Comparison of ENCODE assay signal across 16 cellular contexts in the genomic region with DNA sequence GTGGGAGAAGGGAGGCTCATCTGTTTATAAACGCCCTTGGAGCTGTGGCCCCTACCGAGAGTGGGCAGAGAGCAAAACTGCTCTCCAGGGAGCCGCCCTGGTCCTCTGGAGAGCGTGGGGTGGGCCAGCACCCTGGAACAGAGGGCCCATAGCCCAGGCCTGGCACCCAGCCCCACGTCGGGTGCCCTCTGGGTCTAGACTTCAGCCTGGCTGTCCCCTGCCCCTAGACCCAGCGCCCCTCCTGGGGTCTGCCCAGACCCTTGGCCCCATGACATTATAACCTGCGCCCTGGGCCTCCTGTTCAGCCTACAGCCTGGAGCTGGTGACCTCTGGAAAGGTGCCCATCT. TPM values are rescaled to one million over a fixed set of nuclear protein-coding genes. Genes with fewer than 3 reads are reported as not detected.
DNase-seq lines count a peak whose midpoint lies in the region; ATAC-seq and TF ChIP-seq lines count a peak whose summit lies in the region.
"Had no signal": no experiment of that assay in that cellular context is flagged by ENCODE, and none has a peak within 500 bp of the region (broad histone marks: within the 10 kb centered on the region; RNA-seq: fewer than 3 reads in every experiment).

No MANE protein-coding gene starts in this region.

- intact Hi-C loops in A673 (cut with micrococcal nuclease; ENCODE audit: unreplicated experiment) (no loop called here), IMR-90 (cut with micrococcal nuclease) (loop anchor here (10.0 kb wide), 1 partner anchor 144 kb away; a partner anchor contains a TSS)
- intact Hi-C loops in dendritic cell treated with granulocyte-macrophage colony-stimulating factor and Interleukin-4, amounts not matched to agents 40 ng/mL and 50 ng/mL, for 4 days (cut with micrococcal nuclease), result loop anchor here (2.0 to 5.0 kb wide), 2 partner anchors 24 to 236 kb away; a partner anchor contains a TSS

- H3K14ac ChIP-seq in IMR-90 (replicated peaks; ENCODE audit: low read depth, low read length), result no peak overlapping the region

- H3K4me2 ChIP-seq in IMR-90 (ENCODE audit: low read depth, low read length), result 0 out of 2 replicates have a peak overlapping the region, but pooled peaks have one; percentile 25

- no peak overlapping the region for H2AK5ac ChIP-seq in IMR-90 (ENCODE audit: low read depth, low read length)

- TF ChIP-seq POLR2A in IMR-90 (IDR thresholded peaks at IDR 0.05; ENCODE audit: low read depth, low read length), result no peak

- H3K27ac Mint-ChIP-seq in dendritic cell treated with granulocyte-macrophage colony-stimulating factor and Interleukin-4, amounts not matched to agents 40 ng/mL and 50 ng/mL, for 4 days, result peak overlapping the region; percentile 50
- H3K27ac Mint-ChIP-seq: memory B cell had no signal

- 33% methylated on average over 2 of the region's 8 CpGs; no CpG with 5 or more reads in 1 of the 2 experiments for WGBS in IMR-90 (ENCODE audit: extremely low coverage in 2 of 2, insufficient read length in 1 of 2), 2 experiments

- H3K27ac ChIP-seq in A673 (ENCODE audit: low read depth, low read length, poor library complexity, severe bottlenecking) (peak overlapping the region; percentile 54), IMR-90 (ENCODE audit: insufficient read depth, low read length) (no peak overlapping the region), mucosa of rectum (ENCODE audit: low read depth in 2 of 2, low read length in 2 of 2) (peak overlapping the region; percentile 67 to 81)
- H3K27ac ChIP-seq: cardiac muscle cell, GM23248, HL-60, uterus had no signal

- peaks cover 16% of the 10 kb centered on the region for H3K4me1 ChIP-seq in A673 (ENCODE audit: insufficient read depth, low read length, poor library complexity, severe bottlenecking)
- H3K4me1 ChIP-seq in IMR-90 (ENCODE audit: control insufficient read depth, insufficient read depth, low read length), result peaks cover 9% of the 10 kb centered on the region
- H3K4me1 ChIP-seq in mucosa of rectum (ENCODE audit: control insufficient read depth in 2 of 2, insufficient read depth in 2 of 2, low read length in 2 of 2), result peaks cover 6 to 17% of the 10 kb centered on the region in 2 donors

- dilution Hi-C loops in IMR-90 (cut with HindIII; ENCODE audit: low sequenced_read_pairs, unreplicated experiment), result no loop called here

- no peaks in the 10 kb centered on the region for H3K9me1 ChIP-seq in IMR-90 (ENCODE audit: insufficient read depth, low read length)

- no peak overlapping the region for H2BK20ac ChIP-seq in IMR-90 (ENCODE audit: low read depth, low read length)

- POLR2A ChIA-PET in A673 (lab: Charles Lee; ENCODE audit: low non-redundant PET) (no interaction called here), IMR-90 (lab: Charles Lee; ENCODE audit: unreplicated experiment) (no interaction called here)

- H2BK15ac ChIP-seq in IMR-90 (ENCODE audit: low read depth, low read length), result no peak overlapping the region

- in situ Hi-C loops in IMR-90 (cut with MboI; ENCODE audit: low sequenced_read_pairs), result no loop called here

- H4K8ac ChIP-seq in IMR-90 (ENCODE audit: low read depth in 2 of 2, low read length in 2 of 2), result peak overlapping the region in 1 of 2 experiments; percentile 36; a peak in 2 of 4 replicates

- H4K20me1 ChIP-seq in IMR-90 (ENCODE audit: insufficient read depth, low read length), result no peaks in the 10 kb centered on the region

- no peak overlapping the region for H3K4me3 Mint-ChIP-seq in dendritic cell treated with granulocyte-macrophage colony-stimulating factor and Interleukin-4, amounts not matched to agents 40 ng/mL and 50 ng/mL, for 4 days
- H3K4me3 Mint-ChIP-seq: memory B cell, neural crest cell had no signal

- H3K4me1 Mint-ChIP-seq in dendritic cell treated with granulocyte-macrophage colony-stimulating factor and Interleukin-4, amounts not matched to agents 40 ng/mL and 50 ng/mL, for 4 days (ENCODE audit: low read depth), result peaks cover 57% of the 10 kb centered on the region
- H3K4me1 Mint-ChIP-seq: memory B cell, neural crest cell had no signal

- peak overlapping the region; percentile 78 for H2AK9ac ChIP-seq in IMR-90 (replicated peaks; ENCODE audit: low read depth, low read length, poor library complexity)

- H3K79me1 ChIP-seq in IMR-90 (ENCODE audit: low read depth in 1 of 2, low read length in 2 of 2), result no peaks in the 10 kb centered on the region

- H3K27me3 ChIP-seq in A673 (replicated peaks; ENCODE audit: insufficient read depth, low read depth, low read length, poor library complexity) (peaks cover 11% of the 10 kb centered on the region), IMR-90 (ENCODE audit: control insufficient read depth, insufficient read depth, low read length) (no peaks in the 10 kb centered on the region), mucosa of rectum (ENCODE audit: control insufficient read depth in 2 of 2, insufficient read depth in 2 of 2, low read length in 2 of 2) (no peaks in the 10 kb centered on the region)
- H3K27me3 ChIP-seq: uterus had no signal

- peaks cover 10% of the 10 kb centered on the region for H3K36me3 ChIP-seq in A673 (ENCODE audit: insufficient read depth, low read length, poor library complexity, severe bottlenecking)
- peaks cover 6% of the 10 kb centered on the region; the same call in 1 of the 2 replicates for H3K36me3 ChIP-seq in IMR-90 (ENCODE audit: control insufficient read depth, insufficient read depth, low read length)
- H3K36me3 ChIP-seq in mucosa of rectum (ENCODE audit: control insufficient read depth in 2 of 2, insufficient read depth in 2 of 2, low read length in 2 of 2), result peaks cover 33 to 47% of the 10 kb centered on the region in 2 donors
- H3K36me3 ChIP-seq: uterus had no signal

- ATAC-seq in IMR-90 (ENCODE audit: low read depth), result peak; percentile 2; the same call in 1 of the 2 replicates

- H3K9me3 Mint-ChIP-seq in dendritic cell treated with granulocyte-macrophage colony-stimulating factor and Interleukin-4, amounts not matched to agents 40 ng/mL and 50 ng/mL, for 4 days, result no peaks in the 10 kb centered on the region
- H3K9me3 Mint-ChIP-seq: memory B cell, neural crest cell had no signal

- H3K36me3 Mint-ChIP-seq in dendritic cell treated with granulocyte-macrophage colony-stimulating factor and Interleukin-4, amounts not matched to agents 40 ng/mL and 50 ng/mL, for 4 days (ENCODE audit: low read depth), result peaks cover 87% of the 10 kb centered on the region

- no peak for TF ChIP-seq RAD21 in IMR-90 (IDR thresholded peaks at IDR 0.05; ENCODE audit: low read length)

- H3K4me3 ChIP-seq in A673 (ENCODE audit: low read depth, low read length, poor library complexity, severe bottlenecking), result no peak overlapping the region
- no peak overlapping the region for H3K4me3 ChIP-seq in IMR-90 (ENCODE audit: insufficient read depth, low read depth, low read length)
- no peak overlapping the region for H3K4me3 ChIP-seq in mucosa of rectum (ENCODE audit: low read length in 2 of 2)
- H3K4me3 ChIP-seq: cardiac muscle cell, GM23248, uterus had no signal

- DNase-seq in A673 (ENCODE audit: low spot score), result no peak
- no peak for DNase-seq in IMR-90
- DNase-seq in NCI-H187 (lab: John Stamatoyannopoulos, UW), result no peak
- no peak for DNase-seq in NCI-H2227 treated with DMSO at 0.1 percent for 48 hours (lab: John Stamatoyannopoulos, UW)
- DNase-seq in glomerular visceral epithelial cell (ENCODE audit: extremely low spot score), result no peak
- no peak for DNase-seq in activated CD8-positive, alpha-beta memory T cell treated with anti-CD3 and anti-CD28 coated beads, Interleukin-2, amount 50 U/mL, for 48 hours
- DNase-seq: effector CD4-positive, alpha-beta T cell; NCI-H510A had no signal

- no peak overlapping the region; the same call in 1 of the 2 replicates for H4K91ac ChIP-seq in IMR-90 (ENCODE audit: insufficient read depth, low read depth, low read length)

- H3K4ac ChIP-seq in IMR-90 (ENCODE audit: low read depth, low read length), result no peak overlapping the region

- no peak overlapping the region for H3K18ac ChIP-seq in IMR-90 (ENCODE audit: low read depth, low read length)

- CTCF ChIA-PET in A673 (lab: Charles Lee), result interaction anchor here (0.9 kb wide), 1 partner anchor 92 kb away, joined by 3 read pairs; no protein-coding TSS in a partner anchor
- CTCF ChIA-PET in IMR-90 (lab: Yijun Ruan, JAX), result no interaction called here

- H3K9ac ChIP-seq in IMR-90 (ENCODE audit: low read depth, low read length), result no peak overlapping the region
- H3K9ac ChIP-seq in mucosa of rectum (ENCODE audit: low read depth in 1 of 2, low read length in 2 of 2), result peak overlapping the region in 1 of 2 donors; percentile 54
- H3K9ac ChIP-seq: GM23248 had no signal

- no peak overlapping the region for H2BK5ac ChIP-seq in IMR-90 (ENCODE audit: low read depth, low read length, poor library complexity, severe bottlenecking)

- H4K5ac ChIP-seq in IMR-90 (ENCODE audit: low read depth, low read length), result peak overlapping the region; percentile 45; the same call in 1 of the 2 replicates

- H2BK120ac ChIP-seq in IMR-90 (ENCODE audit: low read depth, low read length), result no peak overlapping the region

- TF ChIP-seq CTCF in A673 (conservative IDR thresholded peaks at IDR 0.05; ENCODE audit: low read depth, low read length), result no peak
- TF ChIP-seq CTCF in IMR-90 (conservative IDR thresholded peaks at IDR 0.05; ENCODE audit: low read depth, low read length), result no peak

- H3K27me3 Mint-ChIP-seq in dendritic cell treated with granulocyte-macrophage colony-stimulating factor and Interleukin-4, amounts not matched to agents 40 ng/mL and 50 ng/mL, for 4 days, result no peaks in the 10 kb centered on the region
- H3K27me3 Mint-ChIP-seq: memory B cell had no signal

- H2AFZ ChIP-seq in IMR-90 (replicated peaks; ENCODE audit: low read length, poor library complexity), result peak overlapping the region; percentile 77
- H2AFZ ChIP-seq: GM23248 had no signal

- no peak overlapping the region for H3K56ac ChIP-seq in IMR-90 (ENCODE audit: extremely low read depth, insufficient read depth, low read length)

- BruUV-seq in A673 (replicated peaks; lab: Mats Ljungman, UMichigan), result no TSS peak
- BruUV-seq in IMR-90 (replicated peaks; lab: Mats Ljungman, UMichigan), result no TSS peak

- H3K9me3 ChIP-seq in A673 (ENCODE audit: low read depth, low read length, poor library complexity, severe bottlenecking) (no peaks in the 10 kb centered on the region), IMR-90 (ENCODE audit: control insufficient read depth, insufficient read depth, low read length) (no peaks in the 10 kb centered on the region), mucosa of rectum (ENCODE audit: control insufficient read depth in 2 of 2, low read length in 2 of 2) (no peaks in the 10 kb centered on the region)
- H3K9me3 ChIP-seq: uterus had no signal

- H3K23ac ChIP-seq in IMR-90 (ENCODE audit: low read depth, low read length), result no peak overlapping the region

RNA-seq across cellular contexts. Expression of a gene that starts 24.7 kb away (rescaled TPM):
- total RNA-seq in A673 (2021), result 49.7 and 51.9 TPM in 2 replicates
- total RNA-seq in IMR-90 (2012; rRNA removed), result 10.6 and 11.3 TPM in 2 replicates
- polyA plus RNA-seq in IMR-90 (2012; rRNA removed), result 30.9 and 37.2 TPM in 2 replicates
- polyA plus RNA-seq in IMR-90 (2012; cell fraction: cytosol; rRNA removed), result 25.9 and 35.9 TPM in 2 replicates
- polyA plus RNA-seq in IMR-90 (2012; cell fraction: nucleus; rRNA removed; ENCODE audit: low replicate concordance), result 104 and 238 TPM in 2 replicates

RNA-seq across cellular contexts. Expression of a gene that starts 53.5 kb away (rescaled TPM):
- 16.4 and 18.6 TPM in 2 replicates for total RNA-seq in A673 (2021)
- 1.4 and 2.2 TPM in 2 replicates for total RNA-seq in IMR-90 (2012; rRNA removed)
- 1.9 and 2.0 TPM in 2 replicates for polyA plus RNA-seq in IMR-90 (2012; rRNA removed)
- polyA plus RNA-seq in IMR-90 (2012; cell fraction: cytosol; rRNA removed), result 1.3 and 2.4 TPM in 2 replicates
- polyA plus RNA-seq in IMR-90 (2012; cell fraction: nucleus; rRNA removed; ENCODE audit: low replicate concordance), result 2.9 and 5.6 TPM in 2 replicates
